ENCODE assay signal across 10 cellular contexts in genomic region chr16:57380671-57381462, GRCh38. TPM values are rescaled to one million over a fixed set of nuclear protein-coding genes. Genes with fewer than 3 reads are reported as not detected.
DNase-seq lines count a peak whose midpoint lies in the region; ATAC-seq, FAIRE-seq and TF ChIP-seq lines count a peak whose summit lies in the region.
"Had no signal": no experiment of that assay in that cellular context is flagged by ENCODE, and none has a peak within 500 bp of the region (broad histone marks: within the 10 kb centered on the region; RNA-seq: fewer than 3 reads in every experiment).

No MANE protein-coding gene starts in this region.

- intact Hi-C loops in pancreas (cut with DNase I): no loop called here

- 59 to 67% methylated on average over 8 of the region's 8 CpGs for WGBS in pancreas, 2 donors

- no peak for FAIRE-seq in pancreas (lab: Jason Lieb, UNC)

- no peak overlapping the region for H3K4me3 ChIP-seq in pancreas

- H3K27me3 ChIP-seq in pancreas: no peaks in the 10 kb centered on the region

- no peak overlapping the region for H3K27ac ChIP-seq in pancreas
- H3K27ac ChIP-seq: parathyroid adenoma had no signal

- no peaks in the 10 kb centered on the region for H3K36me3 ChIP-seq in pancreas

- ATAC-seq in pancreas: peak in 1 of 4 donors; percentile 28
- no peak for ATAC-seq in GM18517 (IDR thresholded peaks at IDR 0.05; ENCODE audit: unreplicated experiment)
- ATAC-seq in HG03159 (IDR thresholded peaks at IDR 0.05; ENCODE audit: unreplicated experiment): no peak

- H3K4me1 ChIP-seq in pancreas: no peaks in the 10 kb centered on the region
- H3K4me1 ChIP-seq: parathyroid adenoma had no signal

- DNase-seq in Daoy (ENCODE audit: low read depth) (peak; percentile 59), MV-4-11 (lab: John Stamatoyannopoulos, UW) (peak; percentile 35), dermis microvascular lymphatic vessel endothelial cell (ENCODE audit: low read depth in 2 of 2) (peak; percentile 51 to 74), pancreas (peak in 4 of 6 donors; percentile 40 to 68 (median 55)), NCI-H82 (lab: John Stamatoyannopoulos, UW) (no peak), NCI-H128 (lab: John Stamatoyannopoulos, UW; ENCODE audit: unreplicated experiment) (no peak)
- DNase-seq: T1000 had no signal

- TF ChIP-seq CTCF in pancreas (IDR thresholded peaks at IDR 0.05): no peak

- H3K9me3 ChIP-seq in pancreas: no peaks in the 10 kb centered on the region

RNA-seq across cellular contexts. Expression of gene CX3CL1, which starts 8.6 kb away (rescaled TPM):
- 1.3 and 2.6 TPM in 2 replicates for total RNA-seq in Daoy (2014; rRNA removed; shearing (Covaris generic))
- total RNA-seq in dermis microvascular lymphatic vessel endothelial cell: 1.8 and 4.0 TPM in 2 replicates
- 10 to 100 TPM in 2 of 6 donors, 1 to 10 TPM in 4; 4.6 to 21.3 (median 6.0) TPM for total RNA-seq in pancreas
- polyA plus RNA-seq in pancreas: 10 to 100 TPM in 1 of 2 donors, 1 to 10 TPM in 1; 8.7 to 19.0 TPM

RNA-seq across cellular contexts. Expression of gene CCL22, which starts 22.3 kb away (rescaled TPM):
- not detected in 2 replicates for total RNA-seq in Daoy (2014; rRNA removed; shearing (Covaris generic))
- not detected in 2 replicates for total RNA-seq in dermis microvascular lymphatic vessel endothelial cell
- under 1 TPM in 3 of 6 donors, not detected in 3; 0.09 to 0.85 (median 0.16) TPM for total RNA-seq in pancreas
- under 1 TPM in 1 of 2 donors, not detected in 1; 0.05 TPM for polyA plus RNA-seq in pancreas

RNA-seq across cellular contexts. Expression of gene CCL17, which starts 23.7 kb away (rescaled TPM):
- not detected in 2 replicates for total RNA-seq in Daoy (2014; rRNA removed; shearing (Covaris generic))
- total RNA-seq in dermis microvascular lymphatic vessel endothelial cell (not detected in 2 replicates), pancreas (1 to 10 TPM in 1 of 6 donors, not detected in 5; 1.1 TPM)
- polyA plus RNA-seq in pancreas: not detected

Comparison
In these comparisons a context has a peak if more than half of its experiments do, and no peak if none do; other contexts are left out.
1. DNase-seq: peak in Daoy (single experiment), MV-4-11 (single experiment), dermis microvascular lymphatic vessel endothelial cell (2 of 2) and pancreas (4 of 6); none in NCI-H82 (single experiment) and NCI-H128 (single experiment).